Comparison of ENCODE assay signal across 8 cellular contexts in genomic region chr2:216006164-216006663, GRCh38. TPM values are rescaled to one million over a fixed set of nuclear protein-coding genes. Genes with fewer than 3 reads are reported as not detected.
DNase-seq lines count a peak whose midpoint lies in the region; ATAC-seq and TF ChIP-seq lines count a peak whose summit lies in the region.

No MANE protein-coding gene starts in this region.

- no peak for TF ChIP-seq CTCF in nephron (IDR thresholded peaks at IDR 0.05; ENCODE audit: unreplicated experiment in 3 of 3)
- no peak for TF ChIP-seq CTCF in ascending aorta (IDR thresholded peaks at IDR 0.05)

- peaks cover 33% of the 10 kb centered on the region for H3K4me1 Mint-ChIP-seq in nephron

- no peaks in the 10 kb centered on the region for H3K9me3 Mint-ChIP-seq in nephron

- H3K27ac Mint-ChIP-seq in nephron = peak overlapping the region; percentile 28 to 84 (median 52)

- H3K4me3 Mint-ChIP-seq in nephron = no peak overlapping the region

- intact Hi-C loops in ascending aorta (cut with DNase I) = no loop called here

- H3K4me1 ChIP-seq in ascending aorta = no peaks in the 10 kb centered on the region

- no peaks in the 10 kb centered on the region for H3K36me3 Mint-ChIP-seq in nephron (ENCODE audit: low read depth)

- no peak overlapping the region for H3K4me3 ChIP-seq in ascending aorta

- peak; percentile 50 for ATAC-seq in GM18909 (IDR thresholded peaks at IDR 0.05; ENCODE audit: poor library complexity, unreplicated experiment)
- ATAC-seq in HG02870 (IDR thresholded peaks at IDR 0.05; ENCODE audit: unreplicated experiment) = peak; percentile 33

- peak; percentile 20 to 63 for DNase-seq in SW 1271 (lab: John Stamatoyannopoulos, UW)
- peak; percentile 82 for DNase-seq in cerebellum (ENCODE audit: low spot score)
- no peak for DNase-seq in ascending aorta (ENCODE audit: low spot score in 2 of 2)
- DNase-seq in amniotic stem cell (lab: John Stamatoyannopoulos, UW) = no peak
- no peak for DNase-seq in NCI-H524 (lab: John Stamatoyannopoulos, UW)

- H3K27me3 ChIP-seq in ascending aorta = no peaks in the 10 kb centered on the region

- H3K27me3 Mint-ChIP-seq in nephron (ENCODE audit: low read depth) = no peaks in the 10 kb centered on the region

- H3K9me3 ChIP-seq in ascending aorta = no peaks in the 10 kb centered on the region

- H3K36me3 ChIP-seq in ascending aorta = no peaks in the 10 kb centered on the region

- no peak overlapping the region for H3K27ac ChIP-seq in ascending aorta

RNA-seq across cellular contexts. Expression of gene MREG, which starts 7.1 kb away (rescaled TPM):
- total RNA-seq in cerebellum (8.8 TPM), ascending aorta (not detected)

Comparison
In these comparisons a context has a peak if more than half of its experiments do, and no peak if none do; other contexts are left out.
1. DNase-seq: peak in SW 1271 (2 of 2) and cerebellum (single experiment); none in ascending aorta (0 of 2), amniotic stem cell (single experiment) and NCI-H524 (0 of 2).